11 cellular contexts compared by ENCODE assay signal in the genomic region with DNA sequence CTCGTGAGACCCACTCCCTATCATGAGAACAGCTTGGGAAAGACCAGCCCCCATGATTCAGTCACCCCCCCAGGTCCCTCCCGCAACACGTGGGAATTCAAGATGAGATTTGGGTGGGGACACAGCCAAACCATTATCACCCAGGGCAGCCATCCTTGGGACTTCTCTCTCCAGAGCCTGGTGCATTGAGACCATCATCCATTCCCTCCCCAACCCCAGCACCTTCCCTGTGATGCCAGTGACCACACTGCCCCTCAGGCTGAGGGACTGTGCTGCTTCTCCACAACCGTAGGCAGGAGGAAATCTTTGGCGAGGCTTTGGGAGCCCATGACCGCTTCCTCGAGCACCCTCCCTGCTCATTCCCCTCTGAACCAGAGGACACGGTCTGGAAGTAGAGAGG.
"Had no signal": no experiment of that assay in that cellular context is flagged by ENCODE, and none has a peak within 500 bp of the region (broad histone marks: within the 10 kb centered on the region; RNA-seq: fewer than 3 reads in every experiment).

No MANE protein-coding gene starts in this region.

- H3K9me3 ChIP-seq: mucosa of descending colon had no signal

- DNase-seq: activated B cell treated with CpG ODN at 0.5 μM for 24 hours; activated CD4-positive, alpha-beta T cell treated with anti-CD3 and anti-CD28 coated beads for 4 hours; activated T-cell treated with anti-CD3 and anti-CD28 coated beads for 4 hours; amniotic stem cell; effector CD4-positive, alpha-beta T cell; naive B cell; stimulated activated CD4-positive, alpha-beta T cell treated with anti-CD3 and anti-CD28 coated beads, Interleukin-12 subunit alpha, Interleukin-12 subunit beta, amount 100 ng/mL, for 4 hours; stimulated activated CD4-positive, alpha-beta T cell treated with anti-CD3 and anti-CD28 coated beads, Interleukin-1b, Interleukin-23, amount 100 ng/mL, for 48 hours; T-helper 1 cell; T-helper 9 cell had no signal

- H3K4me3 ChIP-seq: mucosa of descending colon had no signal
